10 cellular contexts compared by ENCODE assay signal in the genomic region with DNA sequence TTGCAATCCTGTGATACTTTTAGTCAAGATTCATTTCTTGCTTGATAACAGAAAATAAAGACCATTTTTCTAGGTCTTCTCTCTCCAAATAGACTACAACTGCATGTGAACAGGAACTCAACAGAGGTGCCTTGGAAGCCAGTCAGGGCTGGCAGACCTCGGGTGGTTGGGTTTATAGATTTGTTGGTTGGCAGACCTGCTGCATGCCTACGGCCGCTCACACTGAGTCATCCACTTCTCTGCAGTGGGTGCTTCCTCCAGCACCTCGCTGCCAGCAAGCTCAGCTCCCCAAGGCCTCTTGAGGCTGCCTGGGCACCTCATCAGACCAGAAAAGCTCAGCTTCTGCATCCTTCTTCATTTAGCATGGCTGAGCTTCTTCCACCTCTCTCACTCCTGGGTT. TPM values are rescaled to one million over a fixed set of nuclear protein-coding genes. Genes with fewer than 3 reads are reported as not detected.
DNase-seq lines count a peak whose midpoint lies in the region; ATAC-seq, FAIRE-seq and TF ChIP-seq lines count a peak whose summit lies in the region.
"Had no signal": no experiment of that assay in that cellular context is flagged by ENCODE, and none has a peak within 500 bp of the region (broad histone marks: within the 10 kb centered on the region; RNA-seq: fewer than 3 reads in every experiment).

No MANE protein-coding gene starts in this region.

- DNase-seq in A549 (ENCODE audit: low read depth in 1 of 2, low spot score in 1 of 2), result peak; percentile 63
- peak; percentile 31 for DNase-seq in LHCN-M2 (ENCODE audit: low read depth)
- DNase-seq in bronchial epithelial cell (ENCODE audit: low read depth), result peak; percentile 87
- peak; percentile 87 for DNase-seq in mesenteric fat pad (ENCODE audit: low spot score)
- DNase-seq in activated T-cell treated with anti-CD3 and anti-CD28 coated beads, Interleukin-2, amount 50 U/mL, for 48 hours, result no peak
- DNase-seq in NAMALWA (ENCODE audit: low spot score), result no peak
- no peak for DNase-seq in retina
- DNase-seq: HCEC 1CT, NCI-H82 had no signal

- H3K27ac ChIP-seq in A549, result peak overlapping the region; percentile 68 to 79

- WGBS in A549 (ENCODE audit: missing lambda C conversion rate), result 2% methylated on average over 4 of the region's 4 CpGs

- no peaks in the 10 kb centered on the region for H3K9me3 ChIP-seq in A549

- TF ChIP-seq CTCF in A549 (IDR thresholded peaks at IDR 0.05) (no peak), bronchial epithelial cell (IDR thresholded peaks at IDR 0.05; ENCODE audit: insufficient read depth, low read length, severe bottlenecking) (no peak)

- 0 out of 5 replicates have a peak, but pooled peaks of 1 of the 2 experiments have one; percentile 9 for TF ChIP-seq RAD21 in A549 (conservative IDR thresholded peaks at IDR 0.05 in 1 of 2, IDR thresholded peaks at IDR 0.05 in 1 of 2)

- FAIRE-seq in A549 (lab: Jason Lieb, UNC) (no peak), bronchial epithelial cell (lab: Jason Lieb, UNC) (peak; percentile 73)

- POLR2A ChIA-PET in A549 (lab: Yijun Ruan, JAX), result interaction anchor here (1.2 kb wide), 1 partner anchor 10 kb away, joined by 3 read pairs; no protein-coding TSS in a partner anchor

- no peak overlapping the region for H3K4me3 ChIP-seq in A549
- H3K4me3 ChIP-seq in bronchial epithelial cell (ENCODE audit: low read depth, low read length), result no peak overlapping the region

- CTCF ChIA-PET in A549 (lab: Yijun Ruan, JAX), result interaction anchor here (1.0 to 2.2 kb wide), 3 partner anchors 8 to 109 kb away, joined by 3 to 6 read pairs (median 5); a partner anchor contains a TSS

- no peaks in the 10 kb centered on the region for H3K36me3 ChIP-seq in bronchial epithelial cell (ENCODE audit: control insufficient read depth, insufficient read depth, low read length)

- TF ChIP-seq EP300 in A549 (IDR thresholded peaks at IDR 0.05), result no peak

- peak overlapping the region; percentile 67 for H3K4me2 ChIP-seq in A549

- H3K4me1 ChIP-seq in A549, result peaks cover 26% of the 10 kb centered on the region

- ATAC-seq in A549 (peak; percentile 89 to 94), GM18498 (IDR thresholded peaks at IDR 0.05; ENCODE audit: unreplicated experiment) (no peak)

- no peak for TF ChIP-seq POLR2A in A549 (IDR thresholded peaks at IDR 0.05; ENCODE audit: low read length)

- H3K27me3 ChIP-seq in bronchial epithelial cell (ENCODE audit: control insufficient read depth, insufficient read depth, low read length), result no peaks in the 10 kb centered on the region

TF ChIP-seq in A549, 52 proteins besides CTCF, POLR2A, EP300 and RAD21:
- TF ChIP-seq, protein P1, sequence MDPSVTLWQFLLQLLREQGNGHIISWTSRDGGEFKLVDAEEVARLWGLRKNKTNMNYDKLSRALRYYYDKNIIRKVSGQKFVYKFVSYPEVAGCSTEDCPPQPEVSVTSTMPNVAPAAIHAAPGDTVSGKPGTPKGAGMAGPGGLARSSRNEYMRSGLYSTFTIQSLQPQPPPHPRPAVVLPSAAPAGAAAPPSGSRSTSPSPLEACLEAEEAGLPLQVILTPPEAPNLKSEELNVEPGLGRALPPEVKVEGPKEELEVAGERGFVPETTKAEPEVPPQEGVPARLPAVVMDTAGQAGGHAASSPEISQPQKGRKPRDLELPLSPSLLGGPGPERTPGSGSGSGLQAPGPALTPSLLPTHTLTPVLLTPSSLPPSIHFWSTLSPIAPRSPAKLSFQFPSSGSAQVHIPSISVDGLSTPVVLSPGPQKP (IDR thresholded peaks at IDR 0.05; ENCODE audit: low read depth, low read length), result no peak
- TF ChIP-seq CBX2 (IDR thresholded peaks at IDR 0.05; ENCODE audit: borderline replicate concordance, low read depth) (no peak), NFE2L2 (conservative IDR thresholded peaks at IDR 0.05; ENCODE audit: low read length) (no peak), FOSL2 (IDR thresholded peaks at IDR 0.05) (peak; percentile 47; the same call in 1 of the 2 replicates), FOSL2 (CRISPR knock-in tag; IDR thresholded peaks at IDR 0.05) (peak; percentile 37), CBX8 (IDR thresholded peaks at IDR 0.05) (no peak), HEYL (CRISPR knock-in tag; IDR thresholded peaks at IDR 0.05) (no peak)
- TF ChIP-seq, protein P2, sequence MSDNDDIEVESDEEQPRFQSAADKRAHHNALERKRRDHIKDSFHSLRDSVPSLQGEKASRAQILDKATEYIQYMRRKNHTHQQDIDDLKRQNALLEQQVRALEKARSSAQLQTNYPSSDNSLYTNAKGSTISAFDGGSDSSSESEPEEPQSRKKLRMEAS (IDR thresholded peaks at IDR 0.05), result peak; percentile 78
- TF ChIP-seq, protein P3, sequence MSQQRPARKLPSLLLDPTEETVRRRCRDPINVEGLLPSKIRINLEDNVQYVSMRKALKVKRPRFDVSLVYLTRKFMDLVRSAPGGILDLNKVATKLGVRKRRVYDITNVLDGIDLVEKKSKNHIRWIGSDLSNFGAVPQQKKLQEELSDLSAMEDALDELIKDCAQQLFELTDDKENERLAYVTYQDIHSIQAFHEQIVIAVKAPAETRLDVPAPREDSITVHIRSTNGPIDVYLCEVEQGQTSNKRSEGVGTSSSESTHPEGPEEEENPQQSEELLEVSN (IDR thresholded peaks at IDR 0.05; ENCODE audit: borderline replicate concordance, low read depth), result peak; percentile 67; the same call in 1 of the 2 replicates

RNA-seq across cellular contexts. Expression of a gene that starts 9.1 kb away (rescaled TPM):
- polyA plus RNA-seq in A549 (2011; rRNA removed) (17.6 and 19.6 TPM in 2 replicates), A549 (2017; fragmentation: RNase III; extraction: RNeasy Plus Mini Kit Qiagen cat#74134 plus additional on column Dnase treatment) (26.6 to 35.0 TPM (median 27.3 TPM) in 3 replicates)
- polyA plus RNA-seq in A549 (2012; cell fraction: cytosol; rRNA removed), result 23.2 and 26.7 TPM in 2 replicates
- 44.4 and 49.3 TPM in 2 replicates for polyA plus RNA-seq in A549 (2012; cell fraction: nucleus; rRNA removed)
- 27.3 and 28.7 TPM in 2 replicates for polyA minus RNA-seq in A549 (2011; rRNA and poly(A)+ RNA removed)
- total RNA-seq in LHCN-M2 (2014; rRNA removed) (under 0.01 TPM in 1 of 2 replicates, not detected in the other), bronchial epithelial cell (6.8 and 10.8 TPM in 2 replicates), mesenteric fat pad (3.9 TPM)
- 0.09 TPM for polyA plus RNA-seq in LHCN-M2 (2012)

Comparison
In these comparisons a context has a peak if more than half of its experiments do, and no peak if none do; other contexts are left out.
1. DNase-seq: peak in A549 (2 of 2), LHCN-M2 (single experiment), bronchial epithelial cell (single experiment) and mesenteric fat pad (single experiment); none in activated T-cell treated with anti-CD3 and anti-CD28 coated beads, Interleukin-2, amount 50 U/mL, for 48 hours (0 of 2), NAMALWA (single experiment) and retina (single experiment).